19 cellular contexts compared by ENCODE assay signal in the genomic region with DNA sequence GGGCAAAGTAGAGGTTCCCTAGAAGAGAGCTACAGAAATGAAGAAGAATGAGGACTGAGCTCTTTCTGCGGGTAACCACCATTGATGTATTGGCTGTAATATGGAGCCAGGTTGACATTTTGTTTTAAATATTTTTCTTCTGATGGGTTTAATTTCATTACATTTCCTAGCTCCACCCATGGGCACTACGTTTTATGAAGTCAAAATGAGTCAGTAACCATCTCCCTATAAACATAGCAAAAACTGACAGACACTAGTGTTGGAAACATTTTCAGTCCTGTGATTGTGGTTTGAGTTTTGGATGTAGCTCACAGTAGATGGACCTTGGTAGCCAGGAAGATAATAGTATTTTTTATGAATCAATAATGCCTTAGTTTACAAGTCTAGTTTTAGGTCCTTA.
DNase-seq lines count a peak whose midpoint lies in the region; ATAC-seq and TF ChIP-seq lines count a peak whose summit lies in the region.
"Had no signal": no experiment of that assay in that cellular context is flagged by ENCODE, and none has a peak within 500 bp of the region (broad histone marks: within the 10 kb centered on the region; RNA-seq: fewer than 3 reads in every experiment).

No MANE protein-coding gene starts in this region.

- no peak overlapping the region for H3K23ac ChIP-seq in IMR-90 (ENCODE audit: low read depth, low read length)

- no peaks in the 10 kb centered on the region for H3K4me1 Mint-ChIP-seq in T-helper 17 cell

- H3K4me3 Mint-ChIP-seq in T-helper 17 cell, result no peak overlapping the region
- H3K4me3 Mint-ChIP-seq: CD4-positive, alpha-beta memory T cell had no signal

- ATAC-seq in IMR-90 (ENCODE audit: low read depth), result peak; percentile 17; the same call in 1 of the 2 replicates
- no peak for ATAC-seq in T-helper 17 cell

- H3K36me3 ChIP-seq in IMR-90 (ENCODE audit: control insufficient read depth, insufficient read depth, low read length) (no peaks in the 10 kb centered on the region), fibroblast of lung (ENCODE audit: control insufficient read depth, insufficient read depth, low read length) (no peaks in the 10 kb centered on the region), MM.1S (replicated peaks; ENCODE audit: insufficient read depth, low read length) (no peaks in the 10 kb centered on the region)

- H3K18ac ChIP-seq in IMR-90 (ENCODE audit: low read depth, low read length), result no peak overlapping the region

- no peak overlapping the region for H2BK15ac ChIP-seq in IMR-90 (ENCODE audit: low read depth, low read length)

- H3K4me2 ChIP-seq in IMR-90 (ENCODE audit: low read depth, low read length), result no peak overlapping the region
- H3K4me2 ChIP-seq in fibroblast of lung (ENCODE audit: extremely low read depth, insufficient read depth, low read length), result no peak overlapping the region
- no peak overlapping the region for H3K4me2 ChIP-seq in MM.1S (ENCODE audit: low read depth, low read length)

- no peak overlapping the region for H3K4ac ChIP-seq in IMR-90 (ENCODE audit: low read depth, low read length)

- peaks cover 4% of the 10 kb centered on the region for H3K9me3 ChIP-seq in IMR-90 (ENCODE audit: control insufficient read depth, insufficient read depth, low read length)
- peaks cover 4% of the 10 kb centered on the region for H3K9me3 ChIP-seq in T-helper 17 cell (ENCODE audit: control insufficient read depth, low read length, poor library complexity, severe bottlenecking)
- no peaks in the 10 kb centered on the region for H3K9me3 ChIP-seq in fibroblast of lung (ENCODE audit: control insufficient read depth, insufficient read depth, low read depth, low read length)
- H3K9me3 ChIP-seq in MM.1S (replicated peaks; ENCODE audit: insufficient read depth, low read length), result no peaks in the 10 kb centered on the region

- CTCF ChIA-PET in IMR-90 (lab: Yijun Ruan, JAX), result no interaction called here

- H3K79me1 ChIP-seq in IMR-90 (ENCODE audit: low read depth in 1 of 2, low read length in 2 of 2), result no peaks in the 10 kb centered on the region

- no peak overlapping the region for H4K5ac ChIP-seq in IMR-90 (ENCODE audit: low read depth, low read length)

- no CpG with 5 or more reads among the region's 2 CpGs for WGBS in IMR-90 (ENCODE audit: extremely low coverage in 2 of 2, insufficient read length in 1 of 2), 2 experiments

- H3K9me1 ChIP-seq in IMR-90 (ENCODE audit: insufficient read depth, low read length), result no peaks in the 10 kb centered on the region

- no peak overlapping the region for H3K9ac ChIP-seq in IMR-90 (ENCODE audit: low read depth, low read length)
- H3K9ac ChIP-seq in fibroblast of lung (ENCODE audit: insufficient read depth, low read length), result peak overlapping the region; percentile 2
- no peak overlapping the region for H3K9ac ChIP-seq in MM.1S (ENCODE audit: low read length)

- H3K4me3 ChIP-seq in IMR-90 (ENCODE audit: insufficient read depth, low read depth, low read length), result no peak overlapping the region
- H3K4me3 ChIP-seq in fibroblast of lung (replicated peaks in 1 of 4; ENCODE audit: control extremely low read depth in 1 of 4, insufficient read depth in 1 of 4, low read depth in 3 of 4, low read length in 4 of 4), result no peak overlapping the region
- no peak overlapping the region for H3K4me3 ChIP-seq in MM.1S (ENCODE audit: low read length)

- no peaks in the 10 kb centered on the region for H3K27me3 ChIP-seq in IMR-90 (ENCODE audit: control insufficient read depth, insufficient read depth, low read length)
- H3K27me3 ChIP-seq in fibroblast of lung (ENCODE audit: control insufficient read depth, insufficient read depth, low read length), result no peaks in the 10 kb centered on the region
- no peaks in the 10 kb centered on the region for H3K27me3 ChIP-seq in MM.1S (replicated peaks; ENCODE audit: insufficient read depth, low read length)

- H3K14ac ChIP-seq in IMR-90 (replicated peaks; ENCODE audit: low read depth, low read length), result no peak overlapping the region

- peak overlapping the region; percentile 6 for H3K27ac Mint-ChIP-seq in T-helper 17 cell
- H3K27ac Mint-ChIP-seq: CD4-positive, alpha-beta memory T cell had no signal

- H3K79me2 ChIP-seq in fibroblast of lung (ENCODE audit: control insufficient read depth, insufficient read depth, low read length), result no peaks in the 10 kb centered on the region
- no peaks in the 10 kb centered on the region for H3K79me2 ChIP-seq in MM.1S (ENCODE audit: low read length)

- in situ Hi-C loops in IMR-90 (cut with MboI; ENCODE audit: low sequenced_read_pairs), result no loop called here

- H2AK5ac ChIP-seq in IMR-90 (ENCODE audit: low read depth, low read length), result no peak overlapping the region

- no peak overlapping the region for H3K56ac ChIP-seq in IMR-90 (ENCODE audit: extremely low read depth, insufficient read depth, low read length)

- H3K27me3 Mint-ChIP-seq in T-helper 17 cell, result no peaks in the 10 kb centered on the region
- H3K27me3 Mint-ChIP-seq: CD4-positive, alpha-beta memory T cell had no signal

- TF ChIP-seq RAD21 in IMR-90 (IDR thresholded peaks at IDR 0.05; ENCODE audit: low read length), result no peak

- no peak for TF ChIP-seq CTCF in IMR-90 (conservative IDR thresholded peaks at IDR 0.05; ENCODE audit: low read depth, low read length)
- TF ChIP-seq CTCF in fibroblast of lung (conservative IDR thresholded peaks at IDR 0.05 in 1 of 2, IDR thresholded peaks at IDR 0.05 in 1 of 2; ENCODE audit: low read depth in 1 of 2, low read length in 2 of 2), result no peak
- no peak for TF ChIP-seq CTCF in MM.1S (IDR thresholded peaks at IDR 0.05; ENCODE audit: low read length)

- H3K4me1 ChIP-seq in IMR-90 (ENCODE audit: control insufficient read depth, insufficient read depth, low read length), result peaks cover 7% of the 10 kb centered on the region
- H3K4me1 ChIP-seq in fibroblast of lung (ENCODE audit: control insufficient read depth, extremely low read depth, insufficient read depth, low read length), result no peaks in the 10 kb centered on the region
- H3K4me1 ChIP-seq in MM.1S (ENCODE audit: low read length), result no peaks in the 10 kb centered on the region

- H2AFZ ChIP-seq in IMR-90 (replicated peaks; ENCODE audit: low read length, poor library complexity), result no peak overlapping the region
- H2AFZ ChIP-seq in fibroblast of lung (ENCODE audit: low read length), result no peak overlapping the region
- H2AFZ ChIP-seq in MM.1S (ENCODE audit: low read length), result no peak overlapping the region

- DNase-seq in EH (ENCODE audit: low read depth), result peak; percentile 37
- peak; percentile 53 for DNase-seq in IMR-90
- no peak for DNase-seq in T-helper 17 cell
- DNase-seq in fibroblast of lung (ENCODE audit: low read depth in 2 of 2), result peak in 1 of 2 donors; percentile 53
- no peak for DNase-seq in MM.1S
- no peak for DNase-seq in iPS-NIHi11 (ENCODE audit: low spot score)
- no peak for DNase-seq in activated gamma-delta T cell treated with Interleukin-2 at 50 U/mL for 16 hours
- DNase-seq in DMS114 treated with DMSO at 0.1 percent for 48 hours (lab: John Stamatoyannopoulos, UW; ENCODE audit: unreplicated experiment), result no peak
- DNase-seq: 8988T; C1 segment of cervical spinal cord; Calu3; CD4-positive, alpha-beta memory T cell; COR-L47; DMS153; DND-41; EL; GF-D8; H7; HCEC 1CT had no signal

- dilution Hi-C loops in IMR-90 (cut with HindIII; ENCODE audit: low sequenced_read_pairs, unreplicated experiment), result no loop called here

- H2BK20ac ChIP-seq in IMR-90 (ENCODE audit: low read depth, low read length), result no peak overlapping the region

- H3F3A ChIP-seq in MM.1S (ENCODE audit: insufficient read depth, low read length), result no peaks in the 10 kb centered on the region

- POLR2A ChIA-PET in IMR-90 (lab: Charles Lee; ENCODE audit: unreplicated experiment), result no interaction called here

- intact Hi-C loops in IMR-90 (cut with micrococcal nuclease), result no loop called here

- no peak overlapping the region for H2AK9ac ChIP-seq in IMR-90 (replicated peaks; ENCODE audit: low read depth, low read length, poor library complexity)

- H4K91ac ChIP-seq in IMR-90 (ENCODE audit: insufficient read depth, low read depth, low read length), result no peak overlapping the region

- H3K27ac ChIP-seq in IMR-90 (ENCODE audit: insufficient read depth, low read length) (no peak overlapping the region), fibroblast of lung (ENCODE audit: insufficient read depth, low read length) (no peak overlapping the region), MM.1S (ENCODE audit: low read length) (no peak overlapping the region)

- H4K20me1 ChIP-seq in IMR-90 (ENCODE audit: insufficient read depth, low read length), result no peaks in the 10 kb centered on the region
- H4K20me1 ChIP-seq in fibroblast of lung (ENCODE audit: control insufficient read depth, extremely low read depth, insufficient read depth, low read length), result no peaks in the 10 kb centered on the region
- no peaks in the 10 kb centered on the region for H4K20me1 ChIP-seq in MM.1S (ENCODE audit: insufficient read depth, low read length)

- H3K36me3 Mint-ChIP-seq in T-helper 17 cell (ENCODE audit: low read depth), result no peaks in the 10 kb centered on the region

- no TSS peak for BruUV-seq in IMR-90 (replicated peaks; lab: Mats Ljungman, UMichigan)

- no peak for TF ChIP-seq POLR2A in IMR-90 (IDR thresholded peaks at IDR 0.05; ENCODE audit: low read depth, low read length)

- no peaks in the 10 kb centered on the region for H3K9me2 ChIP-seq in MM.1S (replicated peaks; ENCODE audit: insufficient read depth, low read length)

- no peak overlapping the region for H4K8ac ChIP-seq in IMR-90 (ENCODE audit: low read depth in 2 of 2, low read length in 2 of 2)

- H2BK5ac ChIP-seq in IMR-90 (ENCODE audit: low read depth, low read length, poor library complexity, severe bottlenecking), result no peak overlapping the region

- H2BK120ac ChIP-seq in IMR-90 (ENCODE audit: low read depth, low read length), result no peak overlapping the region

TF ChIP-seq in IMR-90, 13 proteins besides CTCF, POLR2A, EP300 and RAD21 (continues in another document):
- no peak for TF ChIP-seq CHD1 (IDR thresholded peaks at IDR 0.05; ENCODE audit: low read depth, low read length)
- TF ChIP-seq RCOR1 (IDR thresholded peaks at IDR 0.05; ENCODE audit: insufficient replicate concordance, low read length), result no peak
- no peak for TF ChIP-seq MAZ (IDR thresholded peaks at IDR 0.05; ENCODE audit: borderline replicate concordance, low read depth, low read length)
- TF ChIP-seq, protein P1, sequence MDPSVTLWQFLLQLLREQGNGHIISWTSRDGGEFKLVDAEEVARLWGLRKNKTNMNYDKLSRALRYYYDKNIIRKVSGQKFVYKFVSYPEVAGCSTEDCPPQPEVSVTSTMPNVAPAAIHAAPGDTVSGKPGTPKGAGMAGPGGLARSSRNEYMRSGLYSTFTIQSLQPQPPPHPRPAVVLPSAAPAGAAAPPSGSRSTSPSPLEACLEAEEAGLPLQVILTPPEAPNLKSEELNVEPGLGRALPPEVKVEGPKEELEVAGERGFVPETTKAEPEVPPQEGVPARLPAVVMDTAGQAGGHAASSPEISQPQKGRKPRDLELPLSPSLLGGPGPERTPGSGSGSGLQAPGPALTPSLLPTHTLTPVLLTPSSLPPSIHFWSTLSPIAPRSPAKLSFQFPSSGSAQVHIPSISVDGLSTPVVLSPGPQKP (IDR thresholded peaks at IDR 0.05; ENCODE audit: borderline replicate concordance, low read depth, low read length), result no peak
- TF ChIP-seq MAFK (IDR thresholded peaks at IDR 0.05; ENCODE audit: low read depth, low read length), result no peak
- no peak for TF ChIP-seq MXI1 (IDR thresholded peaks at IDR 0.05; ENCODE audit: borderline replicate concordance, low read depth, low read length)
- TF ChIP-seq CEBPB (IDR thresholded peaks at IDR 0.05; ENCODE audit: low read depth, low read length), result no peak

Comparison
In these comparisons a context has a peak if more than half of its experiments do, and no peak if none do; other contexts are left out.
1. DNase-seq: peak in EH (single experiment) and IMR-90 (single experiment); none in T-helper 17 cell (0 of 3), MM.1S (single experiment), iPS-NIHi11 (single experiment), activated gamma-delta T cell treated with Interleukin-2 at 50 U/mL for 16 hours (single experiment) and DMS114 treated with DMSO at 0.1 percent for 48 hours (single experiment).